In genomic region chr3:57068437-57069089, GRCh38 we compare ENCODE assay signal across 9 cellular contexts. TPM values are rescaled to one million over a fixed set of nuclear protein-coding genes. Genes with fewer than 3 reads are reported as not detected.
A peak's percentile ranks its signal among the peaks of the same experiment; 100 is the strongest.
DNase-seq lines count a peak whose midpoint lies in the region; ATAC-seq, FAIRE-seq and TF ChIP-seq lines count a peak whose summit lies in the region.
"Had no signal": no experiment of that assay in that cellular context is flagged by ENCODE, and none has a peak within 500 bp of the region (broad histone marks: within the 10 kb centered on the region; RNA-seq: fewer than 3 reads in every experiment).

No MANE protein-coding gene starts in this region.

- DNase-seq in AG10803 (ENCODE audit: low read depth) (peak; percentile 92), GM19239 (ENCODE audit: insufficient read length, low spot score) (peak; percentile 54), RWPE2 (ENCODE audit: low spot score) (peak; percentile 78), foreskin fibroblast (peak; percentile 90 to 94), sigmoid colon (peak; percentile 84), H9 (no peak), putamen (ENCODE audit: low spot score) (no peak)

- no peak overlapping the region for H3K9ac ChIP-seq in H9 (ENCODE audit: extremely low read depth, insufficient read length, low read length)

- no peaks in the 10 kb centered on the region for H3K36me3 ChIP-seq in RWPE2 (ENCODE audit: low read depth)
- H3K36me3 ChIP-seq in sigmoid colon, result no peaks in the 10 kb centered on the region

- H4K5ac ChIP-seq in H9 (ENCODE audit: insufficient read length, low read depth, low read length), result no peak overlapping the region

- no peak overlapping the region for H3K4me3 Mint-ChIP-seq in H9

- H3K27ac Mint-ChIP-seq in H9, result peak overlapping the region in 1 of 3 experiments; percentile 42; a peak in 2 of 7 replicates

- no peak overlapping the region for H2AK5ac ChIP-seq in H9 (ENCODE audit: insufficient read length, low read length)

- H2BK120ac ChIP-seq in H9 (ENCODE audit: low read depth, low read length, poor library complexity, severe bottlenecking), result no peak overlapping the region

- no peak overlapping the region for H3K4me2 ChIP-seq in H9 (ENCODE audit: insufficient read depth, insufficient read length, low read length)

- no peak overlapping the region for H3K14ac ChIP-seq in H9 (ENCODE audit: insufficient read depth, low read length)

- no peak overlapping the region for H4K8ac ChIP-seq in H9 (replicated peaks; ENCODE audit: insufficient read length, low read depth, low read length)

- ATAC-seq in HG03103 (IDR thresholded peaks at IDR 0.05; ENCODE audit: low read depth, unreplicated experiment) (peak; percentile 99), RWPE2 (ENCODE audit: low read depth) (peak; percentile 93)

- no peak overlapping the region for H3K23ac ChIP-seq in H9 (ENCODE audit: insufficient read length, low read depth, low read length)

- H3K79me2 ChIP-seq in H9 (ENCODE audit: insufficient read depth, low read length), result no peaks in the 10 kb centered on the region

- 48 to 70% methylated on average over 11 of the region's 11 CpGs for WGBS in sigmoid colon, 2 donors
- WGBS in H9 (ENCODE audit: extremely low coverage, insufficient read length, low lambda C conversion rate), result no CpG with 5 or more reads among the region's 11 CpGs

- H3K9me3 Mint-ChIP-seq in H9, result peaks cover 3 to 4% of the 10 kb centered on the region in 2 experiments

- H2BK12ac ChIP-seq in H9 (ENCODE audit: insufficient read length, low read depth, low read length), result no peak overlapping the region

- H4K20me1 ChIP-seq in H9 (ENCODE audit: control insufficient read depth, insufficient read depth, insufficient read length), result no peaks in the 10 kb centered on the region

- H3K4me3 ChIP-seq in AG10803 (ENCODE audit: low read length), result peak overlapping the region; percentile 24
- no peak overlapping the region for H3K4me3 ChIP-seq in RWPE2 (ENCODE audit: severe bottlenecking)
- no peak overlapping the region for H3K4me3 ChIP-seq in foreskin fibroblast (ENCODE audit: low read depth in 1 of 2, low read length in 2 of 2)
- no peak overlapping the region for H3K4me3 ChIP-seq in sigmoid colon

- H3K4me1 Mint-ChIP-seq in H9, result peaks cover 6 to 10% of the 10 kb centered on the region in 2 experiments

- no peak for TF ChIP-seq POLR2A in sigmoid colon (IDR thresholded peaks at IDR 0.05)

- H3K79me1 ChIP-seq in H9 (ENCODE audit: insufficient read depth, low read depth, low read length, poor library complexity, severe bottlenecking), result no peaks in the 10 kb centered on the region

- H2BK20ac ChIP-seq in H9 (ENCODE audit: low read depth, low read length, poor library complexity, severe bottlenecking), result no peak overlapping the region

- H2BK15ac ChIP-seq in H9 (ENCODE audit: low read depth, low read length), result no peak overlapping the region

- H3K27me3 ChIP-seq in RWPE2 (ENCODE audit: insufficient read depth, poor library complexity, severe bottlenecking), result no peaks in the 10 kb centered on the region
- no peaks in the 10 kb centered on the region for H3K27me3 ChIP-seq in sigmoid colon
- no peaks in the 10 kb centered on the region for H3K27me3 ChIP-seq in H9 (ENCODE audit: insufficient read depth, low read length)

- peak overlapping the region; percentile 84 for H3K27ac ChIP-seq in RWPE2 (ENCODE audit: poor library complexity, severe bottlenecking)
- H3K27ac ChIP-seq in sigmoid colon, result peak overlapping the region; percentile 65 to 79 (median 71)
- H3K27ac ChIP-seq in H9 (ENCODE audit: insufficient read length, low read depth, low read length), result no peak overlapping the region

- intact Hi-C loops in sigmoid colon (cut with DNase I), result loop anchor here (5.0 kb wide), 1 partner anchor 261 kb away; no protein-coding TSS in a partner anchor

- no peak overlapping the region for H4K91ac ChIP-seq in H9 (ENCODE audit: insufficient read length, low read depth, low read length)

- peaks cover 0 to 4% (median 4%) of the 10 kb centered on the region in 3 experiments; a peak in 3 of 7 replicates for H3K36me3 Mint-ChIP-seq in H9 (ENCODE audit: insufficient read depth in 1 of 3, low read depth in 3 of 3)

- H2AFZ ChIP-seq in H9 (ENCODE audit: low read length), result no peak overlapping the region

- H3K18ac ChIP-seq in H9 (ENCODE audit: insufficient read length, low read depth, low read length), result no peak overlapping the region

- no peak for TF ChIP-seq CTCF in AG10803 (conservative IDR thresholded peaks at IDR 0.05; ENCODE audit: low read length)
- no peak for TF ChIP-seq CTCF in RWPE2 (IDR thresholded peaks at IDR 0.05; ENCODE audit: poor library complexity, severe bottlenecking)
- no peak for TF ChIP-seq CTCF in foreskin fibroblast (IDR thresholded peaks at IDR 0.05; ENCODE audit: low read depth, low read length)
- TF ChIP-seq CTCF in sigmoid colon (IDR thresholded peaks at IDR 0.05), result no peak
- no peak for TF ChIP-seq CTCF in H9 (conservative IDR thresholded peaks at IDR 0.05)

- H3K4ac ChIP-seq in H9 (ENCODE audit: low read depth, low read length), result no peak overlapping the region

- no peaks in the 10 kb centered on the region; the same call in 1 of the 2 replicates for H3K27me3 Mint-ChIP-seq in H9 (ENCODE audit: low read depth)

- TF ChIP-seq EP300 in sigmoid colon (IDR thresholded peaks at IDR 0.05), result no peak

- no peaks in the 10 kb centered on the region for H3K23me2 ChIP-seq in H9 (ENCODE audit: insufficient read length, low read depth, low read length, poor library complexity, severe bottlenecking)

- H3K4me1 ChIP-seq in RWPE2 (ENCODE audit: insufficient read depth, poor library complexity, severe bottlenecking), result peaks cover 15% of the 10 kb centered on the region
- H3K4me1 ChIP-seq in sigmoid colon, result peaks cover 0 to 53% (median 33%) of the 10 kb centered on the region in 4 donors
- H3K4me1 ChIP-seq in H9 (ENCODE audit: insufficient read depth, low read length), result peaks cover 3% of the 10 kb centered on the region; the same call in 1 of the 2 replicates

- H3K9me3 ChIP-seq in RWPE2 (ENCODE audit: severe bottlenecking), result no peaks in the 10 kb centered on the region
- no peaks in the 10 kb centered on the region for H3K9me3 ChIP-seq in sigmoid colon
- no peaks in the 10 kb centered on the region for H3K9me3 ChIP-seq in H9 (ENCODE audit: control insufficient read depth, low read depth, low read length)

- FAIRE-seq in GM19239 (lab: Jason Lieb, UNC), result peak; percentile 100
- FAIRE-seq: endometrium had no signal

- H3K56ac ChIP-seq in H9 (ENCODE audit: insufficient read length, low read depth, low read length), result no peak overlapping the region

- H2BK5ac ChIP-seq in H9 (ENCODE audit: insufficient read length, low read length), result no peak overlapping the region

- no peak overlapping the region for H3T11ph ChIP-seq in H9 (ENCODE audit: low read length)

RNA-seq across cellular contexts. Expression of gene SPATA12, which starts 8.1 kb away (rescaled TPM):
- total RNA-seq in sigmoid colon, result not detected
- polyA plus RNA-seq in sigmoid colon, result under 1 TPM in 1 of 3 donors, not detected in 2; 0.26 TPM
- total RNA-seq in H9 (2021), result 0.11 and 0.22 TPM in 2 replicates

Comparison
In these comparisons a context has a peak if more than half of its experiments do, and no peak if none do; other contexts are left out.
1. DNase-seq: peak in AG10803 (single experiment), GM19239 (single experiment), RWPE2 (single experiment), foreskin fibroblast (2 of 2) and sigmoid colon (single experiment); none in H9 (single experiment) and putamen (single experiment).